1 cellular context compared by ENCODE assay signal in genomic region chr21:29072873-29073221, GRCh38.
A peak's percentile ranks its signal among the peaks of the same experiment; 100 is the strongest.
TF ChIP-seq lines count a peak whose summit lies in the region.

No MANE protein-coding gene starts in this region.

TF ChIP-seq in K562, 482 proteins besides CTCF, POLR2A, EP300 and RAD21:
- TF ChIP-seq SMARCB1 (IDR thresholded peaks at IDR 0.05; ENCODE audit: insufficient read length, low read depth) (no peak), JUND (IDR thresholded peaks at IDR 0.05; ENCODE audit: borderline replicate concordance, low read depth, low read length) (no peak), JUND (tag; IDR thresholded peaks at IDR 0.05; ENCODE audit: borderline replicate concordance, low read depth, low read length) (no peak), MED1 (CRISPR knock-in tag; IDR thresholded peaks at IDR 0.05; ENCODE audit: borderline replicate concordance) (no peak), BACH1 (tag; IDR thresholded peaks at IDR 0.05) (peak; percentile 55; the same call in 1 of the 2 replicates), SIN3A (IDR thresholded peaks at IDR 0.05; ENCODE audit: borderline replicate concordance in 2 of 2, control insufficient read depth in 1 of 2, low read depth in 2 of 2, low read length in 2 of 2) (peak in 1 of 2 experiments; percentile 66; a peak in 2 of 4 replicates), FOXK2 (conservative IDR thresholded peaks at IDR 0.05 in 1 of 2, IDR thresholded peaks at IDR 0.05 in 1 of 2; ENCODE audit: low read depth in 2 of 2) (no peak), CREB3 (tag; conservative IDR thresholded peaks at IDR 0.05; ENCODE audit: low read depth) (no peak), ETV6 (IDR thresholded peaks at IDR 0.05; ENCODE audit: borderline replicate concordance in 1 of 2, low read depth in 2 of 2, low read length in 1 of 2) (no peak), ETV6 (CRISPR knock-in tag; IDR thresholded peaks at IDR 0.05; ENCODE audit: borderline replicate concordance) (no peak), ZNF589 (CRISPR knock-in tag; IDR thresholded peaks at IDR 0.05; ENCODE audit: low read depth) (0 out of 2 replicates have a peak, but pooled peaks have one; percentile 42), NR2C1 (IDR thresholded peaks at IDR 0.05) (no peak), NR2C1 (tag; IDR thresholded peaks at IDR 0.05) (no peak), ETV1 (tag; conservative IDR thresholded peaks at IDR 0.05; ENCODE audit: low read depth) (peak; percentile 17; the same call in 1 of the 2 replicates), FOXK1 (CRISPR knock-in tag; IDR thresholded peaks at IDR 0.05; ENCODE audit: borderline replicate concordance) (0 out of 2 replicates have a peak, but pooled peaks have one; percentile 13), HDAC3 (IDR thresholded peaks at IDR 0.05; ENCODE audit: borderline replicate concordance, partially characterized antibody) (peak; percentile 40), THRAP3 (IDR thresholded peaks at IDR 0.05; ENCODE audit: borderline replicate concordance) (peak; percentile 12; the same call in 1 of the 2 replicates)
TF ChIP-seq in K562: peak in this region for 7.
